9 cellular contexts compared by ENCODE assay signal in the genomic region with DNA sequence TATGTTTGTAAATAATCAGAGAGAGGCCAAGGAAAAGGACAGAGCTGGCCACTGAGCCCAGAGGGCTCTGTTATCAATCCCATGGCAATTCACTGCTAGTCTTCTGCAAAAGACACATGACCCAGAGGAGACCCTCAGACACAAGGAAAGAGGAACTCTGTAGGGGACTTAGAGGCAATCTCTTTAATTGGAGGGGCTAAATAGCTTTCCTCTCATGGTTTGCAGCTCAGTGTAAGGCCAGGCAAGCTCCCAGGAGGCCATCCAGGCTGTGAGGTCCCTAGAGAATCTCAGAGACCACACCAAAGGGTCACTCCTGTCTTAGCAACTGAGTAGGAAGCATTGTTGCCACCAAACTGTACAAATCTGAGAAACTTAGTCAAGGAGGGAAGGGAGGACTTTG. TPM values are rescaled to one million over a fixed set of nuclear protein-coding genes. Genes with fewer than 3 reads are reported as not detected.
DNase-seq lines count a peak whose midpoint lies in the region; ATAC-seq and TF ChIP-seq lines count a peak whose summit lies in the region.
"Had no signal": no experiment of that assay in that cellular context is flagged by ENCODE, and none has a peak within 500 bp of the region (broad histone marks: within the 10 kb centered on the region; RNA-seq: fewer than 3 reads in every experiment).

No MANE protein-coding gene starts in this region.

- H3K27ac ChIP-seq in ACC112 (ENCODE audit: low read depth, low read length) (no peak overlapping the region), body of pancreas (peak overlapping the region; percentile 49 to 86 (median 82))

- H3K4me1 ChIP-seq in ACC112 (ENCODE audit: control insufficient read depth, insufficient read depth, low read length, unreplicated experiment) = peaks cover 15% of the 10 kb centered on the region
- peaks cover 38% of the 10 kb centered on the region for H3K4me1 ChIP-seq in body of pancreas

- H3K79me2 ChIP-seq in ACC112 (ENCODE audit: control insufficient read depth, insufficient read depth, low read length, unreplicated experiment) = no peaks in the 10 kb centered on the region

- H3K4me3 Mint-ChIP-seq in naive B cell = peak overlapping the region; percentile 37 to 88 (median 76)
- no peak overlapping the region for H3K4me3 Mint-ChIP-seq in chondrocyte (ENCODE audit: unreplicated experiment)

- TF ChIP-seq CTCF in body of pancreas (IDR thresholded peaks at IDR 0.05) (no peak), chondrocyte (IDR thresholded peaks at IDR 0.05) (no peak)

- no peaks in the 10 kb centered on the region for H3K36me3 ChIP-seq in ACC112 (ENCODE audit: insufficient read depth, low read length)
- no peaks in the 10 kb centered on the region for H3K36me3 ChIP-seq in body of pancreas (replicated peaks in 1 of 2; ENCODE audit: insufficient read depth in 1 of 2, low read depth in 2 of 2)

- H3K4me1 Mint-ChIP-seq in naive B cell = peaks cover 65 to 82% (median 78%) of the 10 kb centered on the region in 3 donors
- H3K4me1 Mint-ChIP-seq in chondrocyte (ENCODE audit: low read depth) = no peaks in the 10 kb centered on the region

- intact Hi-C loops in body of pancreas (cut with DNase I) = no loop called here

- H3K27ac Mint-ChIP-seq in naive B cell = peak overlapping the region; percentile 97 to 100 (median 100)
- no peak overlapping the region for H3K27ac Mint-ChIP-seq in chondrocyte (ENCODE audit: unreplicated experiment)

- H3K9me3 Mint-ChIP-seq in naive B cell (no peaks in the 10 kb centered on the region), chondrocyte (ENCODE audit: low read depth) (no peaks in the 10 kb centered on the region)

- no peaks in the 10 kb centered on the region for H3K27me3 Mint-ChIP-seq in naive B cell
- H3K27me3 Mint-ChIP-seq in chondrocyte (ENCODE audit: low read depth) = peaks cover 63% of the 10 kb centered on the region

- TF ChIP-seq POLR2A in body of pancreas (IDR thresholded peaks at IDR 0.05) = no peak

- no peaks in the 10 kb centered on the region for H3K36me3 Mint-ChIP-seq in naive B cell
- no peaks in the 10 kb centered on the region for H3K36me3 Mint-ChIP-seq in chondrocyte (ENCODE audit: low read depth)

- H3K27me3 ChIP-seq in ACC112 (ENCODE audit: insufficient read depth, low read length) = 0 out of 2 replicates have a peak, but pooled peaks cover under 1% of the 10 kb centered on the region
- H3K27me3 ChIP-seq in body of pancreas = no peaks in the 10 kb centered on the region

- no peak for DNase-seq in body of pancreas
- DNase-seq in naive B cell = no peak
- DNase-seq in HuH-7 (ENCODE audit: low spot score) = no peak
- no peak for DNase-seq in nucleus accumbens (lab: John Stamatoyannopoulos, UW)
- DNase-seq in chondrocyte (ENCODE audit: low spot score) = no peak
- no peak for DNase-seq in NCI-H774 (lab: John Stamatoyannopoulos, UW)
- DNase-seq: cortex of kidney had no signal

- H3K9me3 ChIP-seq in body of pancreas = no peaks in the 10 kb centered on the region

- H2AFZ ChIP-seq in ACC112 (ENCODE audit: low read length, unreplicated experiment) = peak overlapping the region; percentile 78

- H3K4me3 ChIP-seq in ACC112 (ENCODE audit: low read depth, low read length) (peak overlapping the region; percentile 66), body of pancreas (no peak overlapping the region)

- ATAC-seq in HG02678 (IDR thresholded peaks at IDR 0.05; ENCODE audit: unreplicated experiment) = peak; percentile 13
- ATAC-seq in body of pancreas = no peak
- ATAC-seq in naive B cell (ENCODE audit: low read depth in 2 of 2) = peak; percentile 10 to 13

RNA-seq across cellular contexts. Expression of gene HLA-DOA, which starts 10.0 kb away (rescaled TPM):
- 10 to 100 TPM in 1 of 2 donors, 1 to 10 TPM in 1; 2.0 to 83.3 TPM for total RNA-seq in body of pancreas
- polyA plus RNA-seq in naive B cell (ENCODE audit: low read depth in 6 of 6) = 100 to 1,000 TPM; 219 to 598 (median 388) TPM
- not detected in 3 replicates for total RNA-seq in chondrocyte

RNA-seq across cellular contexts. Expression of gene BRD2, which starts 51.0 kb away (rescaled TPM):
- 100 to 1,000 TPM in 1 of 2 donors, 10 to 100 TPM in 1; 99.1 to 171 TPM for total RNA-seq in body of pancreas
- polyA plus RNA-seq in naive B cell (ENCODE audit: low read depth in 6 of 6) = 100 to 1,000 TPM in 1 of 6 donors, 10 to 100 TPM in 5; 26.9 to 148 (median 48.5) TPM
- 149 to 165 TPM (median 150 TPM) in 3 replicates for total RNA-seq in chondrocyte

RNA-seq across cellular contexts. Expression of gene HLA-DPA1, which starts 54.1 kb away (rescaled TPM):
- 10 to 100 TPM; 10.5 to 81.7 TPM for total RNA-seq in body of pancreas
- 1,000 to 10,000 TPM; 2,534 to 3,526 (median 2,823) TPM for polyA plus RNA-seq in naive B cell (ENCODE audit: low read depth in 6 of 6)
- 0.65 to 1.3 TPM (median 1.2 TPM) in 3 replicates for total RNA-seq in chondrocyte

RNA-seq across cellular contexts. Expression of gene HLA-DPB1, which starts 56.4 kb away (rescaled TPM):
- total RNA-seq in body of pancreas (10 to 100 TPM; 41.2 to 52.4 TPM), chondrocyte (2.8 to 2.9 TPM (median 2.8 TPM) in 3 replicates)
- 1,000 to 10,000 TPM; 1,951 to 3,267 (median 2,600) TPM for polyA plus RNA-seq in naive B cell (ENCODE audit: low read depth in 6 of 6)
